ENCODE assay signal across 21 cellular contexts in genomic region chr2:199282309-199282708, GRCh38.
"Had no signal": no experiment of that assay in that cellular context is flagged by ENCODE, and none has a peak within 500 bp of the region (broad histone marks: within the 10 kb centered on the region; RNA-seq: fewer than 3 reads in every experiment).

No MANE protein-coding gene starts in this region.

- FAIRE-seq: HTR-8/SVneo, K562 had no signal

- ATAC-seq: K562, Panc1, PC-3, T-cell had no signal

- H3K27ac ChIP-seq: HL-60, KMS-11, RWPE1 had no signal

- DNase-seq: Kasumi-1, NCI-H1048, NCI-H1436, NCI-H187, NCI-H2029, NCI-H2081 treated with DMSO at 0.1 percent for 48 hours, NCI-H2227 treated with DMSO at 0.1 percent for 48 hours, NCI-H524, NCI-H526 treated with DMSO at 0.1 percent for 48 hours, NCI-H748 treated with DMSO at 0.1 percent for 48 hours, PC-3, SHP77, SK-N-SH, SW 1271, T-cell had no signal

- H3K4me2 ChIP-seq: KMS-11, SK-N-SH had no signal

- H3K4me3 ChIP-seq: K562 had no signal

- H3K9me3 ChIP-seq: SK-N-SH had no signal

- H3K9ac ChIP-seq: KMS-11, SK-N-SH had no signal
